ENCODE assay signal across 10 cellular contexts in genomic region chr20:63691711-63692435, GRCh38. TPM values are rescaled to one million over a fixed set of nuclear protein-coding genes. Genes with fewer than 3 reads are reported as not detected.
DNase-seq lines count a peak whose midpoint lies in the region; ATAC-seq and TF ChIP-seq lines count a peak whose summit lies in the region.
"Had no signal": no experiment of that assay in that cellular context is flagged by ENCODE, and none has a peak within 500 bp of the region (broad histone marks: within the 10 kb centered on the region; RNA-seq: fewer than 3 reads in every experiment).

No MANE protein-coding gene starts in this region.

- peaks cover 18% of the 10 kb centered on the region for H3K4me1 Mint-ChIP-seq in Calu3 (ENCODE audit: low read depth, unreplicated experiment)

- ATAC-seq in RWPE2 (ENCODE audit: low read depth) (no peak), GM21360 (IDR thresholded peaks at IDR 0.05; ENCODE audit: unreplicated experiment) (no peak)
- ATAC-seq: activated CD4-positive, CD25-positive, alpha-beta regulatory T cell treated with anti-CD3 and anti-CD28 coated beads, Interleukin-2, amount 50 U/mL, for 24 hours had no signal

- H3K27ac ChIP-seq in RWPE2 (ENCODE audit: poor library complexity, severe bottlenecking): peak overlapping the region; percentile 42
- peak overlapping the region; percentile 16 to 30 for H3K27ac ChIP-seq in mucosa of rectum (ENCODE audit: low read depth in 2 of 2, low read length in 2 of 2)
- H3K27ac ChIP-seq: SJSA1 had no signal

- DNase-seq in Calu3: no peak
- no peak for DNase-seq in RWPE2 (ENCODE audit: low spot score)
- DNase-seq in ACHN: no peak
- DNase-seq in occipital lobe (lab: John Stamatoyannopoulos, UW): no peak
- DNase-seq: NCI-H1105 treated with DMSO at 0.1 percent for 48 hours, NCI-H510A treated with DMSO at 0.1 percent for 48 hours had no signal

- no peaks in the 10 kb centered on the region for H3K27me3 Mint-ChIP-seq in Calu3 (ENCODE audit: unreplicated experiment)

- in situ Hi-C loops in ACHN (cut with HindIII; ENCODE audit: low pct_ligation_motif_present, low pct_unique_long_range_greater_than_20kb, low sequenced_read_pairs): no loop called here

- no peaks in the 10 kb centered on the region for H3K27me3 ChIP-seq in RWPE2 (ENCODE audit: insufficient read depth, poor library complexity, severe bottlenecking)
- no peaks in the 10 kb centered on the region for H3K27me3 ChIP-seq in mucosa of rectum (ENCODE audit: control insufficient read depth in 2 of 2, insufficient read depth in 2 of 2, low read length in 2 of 2)
- H3K27me3 ChIP-seq: SJSA1 had no signal

- no peaks in the 10 kb centered on the region for H3K9me3 Mint-ChIP-seq in Calu3 (ENCODE audit: low read depth, unreplicated experiment)

- intact Hi-C loops in Calu3 (cut with micrococcal nuclease; ENCODE audit: unreplicated experiment): no loop called here

- H3K4me3 Mint-ChIP-seq in Calu3 (ENCODE audit: low read depth, unreplicated experiment): peak overlapping the region; percentile 20

- peaks cover 96% of the 10 kb centered on the region for H3K36me3 Mint-ChIP-seq in Calu3 (ENCODE audit: insufficient read depth, unreplicated experiment)

- H3K4me1 ChIP-seq in RWPE2 (ENCODE audit: insufficient read depth, poor library complexity, severe bottlenecking) (peaks cover 9% of the 10 kb centered on the region), mucosa of rectum (ENCODE audit: control insufficient read depth in 2 of 2, insufficient read depth in 2 of 2, low read length in 2 of 2) (peaks cover 42 to 52% of the 10 kb centered on the region in 2 donors)
- H3K4me1 ChIP-seq: SJSA1 had no signal

- BruUV-seq in Calu3 (replicated peaks; lab: Mats Ljungman, UMichigan): no TSS peak

- H3K36me3 ChIP-seq in RWPE2 (ENCODE audit: low read depth): peaks cover 21% of the 10 kb centered on the region
- peaks cover 0 to 3% of the 10 kb centered on the region in 2 donors for H3K36me3 ChIP-seq in mucosa of rectum (ENCODE audit: control insufficient read depth in 2 of 2, insufficient read depth in 2 of 2, low read length in 2 of 2)

- no peak for TF ChIP-seq CTCF in Calu3 (IDR thresholded peaks at IDR 0.05; ENCODE audit: unreplicated experiment)
- no peak for TF ChIP-seq CTCF in RWPE2 (IDR thresholded peaks at IDR 0.05; ENCODE audit: poor library complexity, severe bottlenecking)

- H3K9me3 ChIP-seq in RWPE2 (ENCODE audit: severe bottlenecking): no peaks in the 10 kb centered on the region
- no peaks in the 10 kb centered on the region for H3K9me3 ChIP-seq in mucosa of rectum (ENCODE audit: control insufficient read depth in 2 of 2, low read length in 2 of 2)
- H3K9me3 ChIP-seq: SJSA1 had no signal

- H3K27ac Mint-ChIP-seq in Calu3 (ENCODE audit: unreplicated experiment): peak overlapping the region; percentile 83

- H3K4me3 ChIP-seq in RWPE2 (ENCODE audit: severe bottlenecking) (no peak overlapping the region), mucosa of rectum (ENCODE audit: low read length in 2 of 2) (peak overlapping the region in 1 of 2 donors; percentile 1)
- H3K4me3 ChIP-seq: SJSA1 had no signal

- CTCF ChIA-PET in Calu3 (lab: Charles Lee): interaction anchor here (1.0 to 2.1 kb wide), 3 partner anchors 9 to 154 kb away, joined by 3 to 11 read pairs (median 8); partner anchors contain the start of genes ARFRP1, PTK6 and ZGPAT

- H3K9ac ChIP-seq in mucosa of rectum (ENCODE audit: low read depth in 1 of 2, low read length in 2 of 2): peak overlapping the region in 1 of 2 donors; percentile 3

RNA-seq across cellular contexts. Expression of gene TNFRSF6B, which starts 4.6 kb away (rescaled TPM):
- total RNA-seq in Calu3 (2022) (not detected in 2 replicates), occipital lobe (not detected)

RNA-seq across cellular contexts. Expression of gene ARFRP1, which starts 15.9 kb away (rescaled TPM):
- total RNA-seq in Calu3 (2022) (74.0 and 85.1 TPM in 2 replicates), occipital lobe (15.6 TPM)

RNA-seq across cellular contexts. Expression of gene ZGPAT, which starts 16.0 kb away (rescaled TPM):
- total RNA-seq in Calu3 (2022) (47.0 and 48.4 TPM in 2 replicates), occipital lobe (7.3 TPM)

RNA-seq across cellular contexts. Expression of gene RTEL1, which starts 33.8 kb away (rescaled TPM):
- total RNA-seq in Calu3 (2022): 39.1 and 39.8 TPM in 2 replicates
- 10.0 TPM for total RNA-seq in occipital lobe

RNA-seq across cellular contexts. Expression of gene STMN3, which starts 38.6 kb away (rescaled TPM):
- total RNA-seq in Calu3 (2022): 2.0 and 2.3 TPM in 2 replicates
- total RNA-seq in occipital lobe: 101 TPM
